25 cellular contexts compared by ENCODE assay signal in genomic region chr12:97541366-97541765, GRCh38.
"Had no signal": no experiment of that assay in that cellular context is flagged by ENCODE, and none has a peak within 500 bp of the region (broad histone marks: within the 10 kb centered on the region; RNA-seq: fewer than 3 reads in every experiment).

No MANE protein-coding gene starts in this region.

- DNase-seq: MG63, NCI-H1092, NCI-H1105 treated with DMSO at 0.1 percent for 48 hours, NCI-H1417 treated with DMSO at 0.1 percent for 48 hours, NCI-H146, NCI-H1694 treated with DMSO at 0.1 percent for 48 hours, NCI-H1930, NCI-H2081, NCI-H2107, NCI-H2171, NCI-H226, NCI-H446, NCI-H510A, NCI-H524 treated with DMSO at 0.1 percent for 48 hours, NCI-H69, NCI-H774, Right ventricle myocardium superior, RPMI8226, SIG-M5 had no signal

- H3K36me3 ChIP-seq: MG63, SJSA1 had no signal

- H3K9me3 ChIP-seq: MG63, SJSA1 had no signal

- H3K9ac ChIP-seq: KMS-11 had no signal

- H3K36me3 Mint-ChIP-seq: IgD-negative memory B cell had no signal

- H3K27ac ChIP-seq: HL-60, KMS-11, SJSA1, SK-N-MC had no signal

- H3K27me3 ChIP-seq: MG63, SJSA1 had no signal

- H3K4me1 Mint-ChIP-seq: IgD-negative memory B cell had no signal

- H3K4me3 ChIP-seq: K562, MG63, SJSA1, SK-N-MC had no signal

- H3K27ac Mint-ChIP-seq: IgD-negative memory B cell had no signal

- H3K4me1 ChIP-seq: SJSA1 had no signal

- H3K4me3 Mint-ChIP-seq: IgD-negative memory B cell had no signal

- ATAC-seq: K562 had no signal

- H3K4me2 ChIP-seq: KMS-11 had no signal

- H3K27me3 Mint-ChIP-seq: IgD-negative memory B cell had no signal
